In genomic region chr22:42649261-42650056, GRCh38 we compare ENCODE assay signal across 8 cellular contexts. TPM values are rescaled to one million over a fixed set of nuclear protein-coding genes. Genes with fewer than 3 reads are reported as not detected.
A peak's percentile ranks its signal among the peaks of the same experiment; 100 is the strongest.
DNase-seq lines count a peak whose midpoint lies in the region; ATAC-seq, FAIRE-seq and TF ChIP-seq lines count a peak whose summit lies in the region.

CYB5R3 (minus strand) TSS chr22:42649392; CDS start chr22:42649315, 77 bp downstream.

- intact Hi-C loops in mammary epithelial cell (cut with micrococcal nuclease), result loop anchor here (1.0 kb wide), 1 partner anchor 34 kb away; no protein-coding TSS in a partner anchor

- BruUV-seq in mammary epithelial cell (replicated peaks; lab: Mats Ljungman, UMichigan), result TSS peak; percentile 91

- H2AFZ ChIP-seq in mammary epithelial cell (ENCODE audit: low read depth, low read length), result peak within 1 kb of the TSS; percentile 99

- H3K27me3 ChIP-seq in mammary epithelial cell (ENCODE audit: insufficient read depth, low read length), result no peaks in the 10 kb centered on the region
- no peaks in the 10 kb centered on the region for H3K27me3 ChIP-seq in small intestine (ENCODE audit: control insufficient read depth in 2 of 2, insufficient read depth in 2 of 2, low read length in 2 of 2)

- H3K4me1 ChIP-seq in mammary epithelial cell (ENCODE audit: insufficient read depth, low read length) (peaks cover 41% of the 10 kb centered on the region), small intestine (ENCODE audit: control insufficient read depth in 2 of 2, insufficient read depth in 1 of 2, low read depth in 1 of 2, low read length in 1 of 2) (peaks cover 1 to 20% of the 10 kb centered on the region in 2 donors)

- ATAC-seq in HG02870 (IDR thresholded peaks at IDR 0.05; ENCODE audit: unreplicated experiment), result peak; percentile 69
- ATAC-seq in HG03378 (IDR thresholded peaks at IDR 0.05; ENCODE audit: unreplicated experiment), result no peak

- H3K4me2 ChIP-seq in mammary epithelial cell (ENCODE audit: insufficient read depth, low read depth, low read length), result peak within 1 kb of the TSS; percentile 93

- no peaks in the 10 kb centered on the region for H3K36me3 ChIP-seq in mammary epithelial cell (ENCODE audit: insufficient read depth, low read length)
- H3K36me3 ChIP-seq in small intestine (ENCODE audit: control insufficient read depth in 2 of 2, insufficient read depth in 2 of 2, low read length in 2 of 2), result no peaks in the 10 kb centered on the region

- no peak for TF ChIP-seq CTCF in WI38 (IDR thresholded peaks at IDR 0.05; ENCODE audit: low read depth, low read length)
- TF ChIP-seq CTCF in mammary epithelial cell (conservative IDR thresholded peaks at IDR 0.05 in 1 of 2, IDR thresholded peaks at IDR 0.05 in 1 of 2; ENCODE audit: extremely low read depth in 1 of 2, insufficient read depth in 1 of 2, low read depth in 1 of 2, low read length in 2 of 2), result no peak

- H3K4me3 ChIP-seq in WI38 (ENCODE audit: low read depth, low read length) (peak within 1 kb of the TSS; percentile 94), mammary epithelial cell (replicated peaks in 1 of 3; ENCODE audit: insufficient read depth in 1 of 3, low read depth in 2 of 3, low read length in 3 of 3) (peak within 1 kb of the TSS; percentile 62 to 93 (median 85)), small intestine (ENCODE audit: low read depth in 1 of 2, low read length in 2 of 2) (peak within 1 kb of the TSS; percentile 59 to 74)

- dilution Hi-C loops in mammary epithelial cell (cut with HindIII; ENCODE audit: low sequenced_read_pairs), result no loop called here

- H4K20me1 ChIP-seq in mammary epithelial cell (ENCODE audit: insufficient read depth, low read length), result no peaks in the 10 kb centered on the region

- TF ChIP-seq POLR2A in GM15510 (IDR thresholded peaks at IDR 0.05; ENCODE audit: borderline replicate concordance, extremely low read depth, insufficient read length), result peak; percentile 63

- no peaks in the 10 kb centered on the region for H3K9me3 ChIP-seq in mammary epithelial cell (replicated peaks; ENCODE audit: insufficient read depth, low read length)
- no peaks in the 10 kb centered on the region for H3K9me3 ChIP-seq in small intestine (ENCODE audit: control insufficient read depth, low read depth)

- FAIRE-seq in small intestine (lab: Jason Lieb, UNC), result no peak

- H3K79me2 ChIP-seq in mammary epithelial cell (ENCODE audit: insufficient read depth, low read length), result peaks cover 46% of the 10 kb centered on the region

- peak within 1 kb of the TSS; percentile 89 for H3K9ac ChIP-seq in mammary epithelial cell (ENCODE audit: insufficient read depth, low read length)

- in situ Hi-C loops in mammary epithelial cell (cut with MboI; ENCODE audit: low sequenced_read_pairs in 2 of 2), result no loop called here

- CTCF ChIA-PET in mammary epithelial cell (lab: Charles Lee; ENCODE audit: low non-redundant PET), result interaction anchor here (0.5 kb wide), 1 partner anchor 32 kb away, joined by 5 read pairs; no protein-coding TSS in a partner anchor

- H3K27ac ChIP-seq in mammary epithelial cell (ENCODE audit: insufficient read depth, low read depth, low read length), result peak within 1 kb of the TSS; percentile 81
- peak within 1 kb of the TSS; percentile 92 to 97 for H3K27ac ChIP-seq in small intestine (ENCODE audit: low read depth in 1 of 2, low read length in 1 of 2)

- DNase-seq in NCI-H2171 (lab: John Stamatoyannopoulos, UW) (peak; percentile 93), mammary epithelial cell (peak; percentile 82), iPS-NIHi7 (ENCODE audit: extremely low spot score) (peak; percentile 98), small intestine (peak; percentile 75)

- 40% methylated on average over 3 of the region's 79 CpGs for WGBS in mammary epithelial cell (ENCODE audit: low coverage, missing lambda C conversion rate)
- WGBS in small intestine, 3 donors, result 11 to 33% (median 20%) methylated on average over 27 to 79 of the region's 79 CpGs

RNA-seq across cellular contexts. Expression of gene CYB5R3, which starts in this region (rescaled TPM):
- 100 to 1,000 TPM in 1 of 2 donors, 10 to 100 TPM in 1; 80.4 to 181 TPM for total RNA-seq in mammary epithelial cell
- polyA plus RNA-seq in mammary epithelial cell, result 125 TPM
- 196 TPM for polyA minus RNA-seq in mammary epithelial cell
- polyA plus RNA-seq in small intestine, result 100 to 1,000 TPM in 2 of 3 donors, 10 to 100 TPM in 1; 70.0 to 136 (median 101) TPM
